In the genomic region with DNA sequence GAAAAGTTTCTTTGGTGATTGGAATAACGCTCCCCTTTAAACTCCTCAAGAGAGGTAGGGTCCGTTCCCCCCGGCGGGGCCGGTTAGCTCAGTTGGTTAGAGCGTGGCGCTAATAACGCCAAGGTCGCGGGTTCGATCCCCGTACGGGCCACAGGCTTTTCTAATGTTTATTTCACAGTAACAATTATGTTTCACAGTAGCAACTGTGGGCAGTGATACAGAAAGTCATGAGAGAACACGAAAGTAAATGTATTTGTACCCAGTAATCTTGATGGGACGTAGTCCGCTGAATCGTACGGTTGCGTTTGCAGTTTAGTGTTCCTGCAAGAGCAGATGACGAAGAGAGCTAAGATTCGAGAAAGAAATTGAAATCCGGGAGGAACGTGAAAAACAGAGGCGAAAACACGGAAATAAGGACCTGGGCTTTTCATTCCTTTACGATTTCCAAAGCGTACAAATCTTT, we compare ENCODE assay signal across 19 cellular contexts.
DNase-seq lines count a peak whose midpoint lies in the region; ATAC-seq, FAIRE-seq and TF ChIP-seq lines count a peak whose summit lies in the region.
"Had no signal": no experiment of that assay in that cellular context is flagged by ENCODE, and none has a peak within 500 bp of the region (broad histone marks: within the 10 kb centered on the region; RNA-seq: fewer than 3 reads in every experiment).

No MANE protein-coding gene starts in this region.

- H3K36me3 ChIP-seq in astrocyte (ENCODE audit: insufficient read depth, low read length) (no peaks in the 10 kb centered on the region), stomach (no peaks in the 10 kb centered on the region), PC-9 (ENCODE audit: low read depth) (no peaks in the 10 kb centered on the region)
- H3K36me3 ChIP-seq: BLaER1, transverse colon had no signal

- no peaks in the 10 kb centered on the region for H3K9me2 ChIP-seq in PC-9 (ENCODE audit: insufficient read depth)

- no peak overlapping the region for H3K4me2 ChIP-seq in astrocyte (ENCODE audit: low read length)
- H3K4me2 ChIP-seq in PC-9: no peak overlapping the region
- H3K4me2 ChIP-seq: BLaER1 had no signal

- H3K27me3 Mint-ChIP-seq in HFFc6 (ENCODE audit: insufficient read depth) (peaks cover 28% of the 10 kb centered on the region), astrocyte (ENCODE audit: low read depth, unreplicated experiment) (peaks cover 50% of the 10 kb centered on the region)
- peaks cover 43% of the 10 kb centered on the region for H3K27me3 Mint-ChIP-seq in stimulated activated naive CD8-positive, alpha-beta T cell treated with anti-CD3 and anti-CD28 coated beads, Interleukin-15, amount 100 ng/mL, for 72 hours

- no peak overlapping the region for H2AFZ ChIP-seq in astrocyte (ENCODE audit: low read depth, low read length)
- H2AFZ ChIP-seq in PC-9: no peak overlapping the region

- H3K79me2 ChIP-seq in astrocyte (ENCODE audit: insufficient read depth, low read length) (no peaks in the 10 kb centered on the region), PC-9 (ENCODE audit: low read depth) (no peaks in the 10 kb centered on the region)

- no peak for TF ChIP-seq CTCF in HFFc6 (IDR thresholded peaks at IDR 0.05)
- TF ChIP-seq CTCF in astrocyte (IDR thresholded peaks at IDR 0.05; ENCODE audit: insufficient read depth, low read depth, low read length): no peak
- TF ChIP-seq CTCF in fibroblast of the aortic adventitia (IDR thresholded peaks at IDR 0.05; ENCODE audit: insufficient read depth, low read length): no peak
- no peak for TF ChIP-seq CTCF in stomach (IDR thresholded peaks at IDR 0.05)
- no peak for TF ChIP-seq CTCF in PC-9 (conservative IDR thresholded peaks at IDR 0.05)

- no peak overlapping the region for H3K27ac Mint-ChIP-seq in HFFc6
- no peak overlapping the region for H3K27ac Mint-ChIP-seq in astrocyte (ENCODE audit: unreplicated experiment)
- H3K27ac Mint-ChIP-seq in stimulated activated naive CD8-positive, alpha-beta T cell treated with anti-CD3 and anti-CD28 coated beads, Interleukin-15, amount 100 ng/mL, for 72 hours: no peak overlapping the region
- H3K27ac Mint-ChIP-seq: activated T-helper 17 cell treated with anti-CD3 and anti-CD28 coated beads, Interleukin-2, amount 50 U/mL, for 72 hours; mesothelial cell of epicardium had no signal

- no peak overlapping the region for H3K9ac ChIP-seq in astrocyte (ENCODE audit: low read length)
- H3K9ac ChIP-seq: BLaER1 had no signal

- no peak overlapping the region for H3K27ac ChIP-seq in astrocyte (ENCODE audit: low read depth, low read length)
- H3K27ac ChIP-seq in stomach: no peak overlapping the region
- H3K27ac ChIP-seq in PC-9: no peak overlapping the region
- H3K27ac ChIP-seq: BLaER1, transverse colon had no signal

- H3K9me3 ChIP-seq in astrocyte (ENCODE audit: insufficient read depth, low read depth, low read length) (no peaks in the 10 kb centered on the region), stomach (peaks cover 0 to 11% (median 3%) of the 10 kb centered on the region in 4 donors), PC-9 (ENCODE audit: insufficient read depth, low read depth) (no peaks in the 10 kb centered on the region)
- H3K9me3 ChIP-seq: BLaER1, transverse colon had no signal

- FAIRE-seq in astrocyte (lab: Jason Lieb, UNC): no peak
- FAIRE-seq: kidney, RCC 7860 had no signal

- H3K9me3 Mint-ChIP-seq in HFFc6 (peaks cover 5% of the 10 kb centered on the region), astrocyte (ENCODE audit: unreplicated experiment) (peaks cover 5% of the 10 kb centered on the region)
- H3K9me3 Mint-ChIP-seq in stimulated activated naive CD8-positive, alpha-beta T cell treated with anti-CD3 and anti-CD28 coated beads, Interleukin-15, amount 100 ng/mL, for 72 hours: no peaks in the 10 kb centered on the region
- H3K9me3 Mint-ChIP-seq: activated T-helper 17 cell treated with anti-CD3 and anti-CD28 coated beads, Interleukin-2, amount 50 U/mL, for 72 hours had no signal

- no peak for TF ChIP-seq POLR2A in stomach (IDR thresholded peaks at IDR 0.05)

- BruUV-seq in PC-9 (replicated peaks; lab: Mats Ljungman, UMichigan): no TSS peak

- POLR2A ChIA-PET in PC-9 (lab: Charles Lee; ENCODE audit: unreplicated experiment): no interaction called here

- no peak for ATAC-seq in stimulated activated naive CD8-positive, alpha-beta T cell treated with anti-CD3 and anti-CD28 coated beads, Interleukin-15, amount 100 ng/mL, for 72 hours
- ATAC-seq: activated T-helper 17 cell treated with anti-CD3 and anti-CD28 coated beads, Interleukin-2, amount 50 U/mL, for 72 hours; sciatic nerve had no signal

- no peak overlapping the region for H3K4me3 ChIP-seq in astrocyte (ENCODE audit: insufficient read depth, low read depth, low read length)
- no peak overlapping the region for H3K4me3 ChIP-seq in fibroblast of the aortic adventitia (ENCODE audit: low read depth, low read length)
- H3K4me3 ChIP-seq in stomach: no peak overlapping the region
- H3K4me3 ChIP-seq in PC-9: no peak overlapping the region
- H3K4me3 ChIP-seq: BLaER1, transverse colon had no signal

- DNase-seq in HFFc6: peak; percentile 28
- no peak for DNase-seq in astrocyte (ENCODE audit: low read depth)
- peak; percentile 4 for DNase-seq in fibroblast of the aortic adventitia (ENCODE audit: low read depth)
- DNase-seq in retina: peak; percentile 12
- no peak for DNase-seq in stomach
- no peak for DNase-seq in stimulated activated naive CD8-positive, alpha-beta T cell treated with anti-CD3 and anti-CD28 coated beads, Interleukin-15, amount 100 ng/mL, for 72 hours
- no peak for DNase-seq in NCI-H2171 (lab: John Stamatoyannopoulos, UW)
- no peak for DNase-seq in PC-9
- DNase-seq: amniotic stem cell; cortex of kidney; kidney; NCI-H774; stimulated activated CD4-positive, alpha-beta T cell treated with anti-CD3 and anti-CD28 coated beads, Interleukin-4, amount 100 ng/mL, for 24 hours; transverse colon had no signal

- H3F3A ChIP-seq in PC-9 (ENCODE audit: insufficient read depth, low read depth): no peaks in the 10 kb centered on the region

- intact Hi-C loops in stomach (cut with DNase I; ENCODE audit: low total_unique reads): no loop called here
- intact Hi-C loops in PC-9 (cut with micrococcal nuclease; ENCODE audit: unreplicated experiment): no loop called here

- H3K4me3 Mint-ChIP-seq in HFFc6 (no peak overlapping the region), astrocyte (ENCODE audit: unreplicated experiment) (peak overlapping the region; percentile 23)
- no peak overlapping the region for H3K4me3 Mint-ChIP-seq in stimulated activated naive CD8-positive, alpha-beta T cell treated with anti-CD3 and anti-CD28 coated beads, Interleukin-15, amount 100 ng/mL, for 72 hours
- H3K4me3 Mint-ChIP-seq: activated T-helper 17 cell treated with anti-CD3 and anti-CD28 coated beads, Interleukin-2, amount 50 U/mL, for 72 hours; mesothelial cell of epicardium had no signal

- no peaks in the 10 kb centered on the region for H3K4me1 Mint-ChIP-seq in HFFc6 (ENCODE audit: low read depth)
- peaks cover 3% of the 10 kb centered on the region for H3K4me1 Mint-ChIP-seq in astrocyte (ENCODE audit: low read depth, unreplicated experiment)
- no peaks in the 10 kb centered on the region for H3K4me1 Mint-ChIP-seq in stimulated activated naive CD8-positive, alpha-beta T cell treated with anti-CD3 and anti-CD28 coated beads, Interleukin-15, amount 100 ng/mL, for 72 hours
- H3K4me1 Mint-ChIP-seq: activated T-helper 17 cell treated with anti-CD3 and anti-CD28 coated beads, Interleukin-2, amount 50 U/mL, for 72 hours; mesothelial cell of epicardium had no signal

- CTCF ChIA-PET in PC-9 (lab: Charles Lee): no interaction called here

- no peaks in the 10 kb centered on the region for H4K20me1 ChIP-seq in astrocyte (ENCODE audit: insufficient read depth, low read length)
- H4K20me1 ChIP-seq in PC-9 (ENCODE audit: insufficient read depth): no peaks in the 10 kb centered on the region
- H4K20me1 ChIP-seq: BLaER1 had no signal

- peaks cover 4% of the 10 kb centered on the region; the same call in 1 of the 2 replicates for H3K36me3 Mint-ChIP-seq in HFFc6 (ENCODE audit: low read depth)
- no peaks in the 10 kb centered on the region for H3K36me3 Mint-ChIP-seq in astrocyte (ENCODE audit: low read depth, unreplicated experiment)
- H3K36me3 Mint-ChIP-seq: mesothelial cell of epicardium had no signal

- WGBS in stomach, 5 donors: 13 to 14% (median 13%) methylated on average over 27 of the region's 27 CpGs

- no peak for TF ChIP-seq EP300 in stomach (IDR thresholded peaks at IDR 0.05)

- H3K4me1 ChIP-seq in astrocyte (ENCODE audit: insufficient read depth, low read length) (no peaks in the 10 kb centered on the region), stomach (peaks cover 0 to 8% (median 0%) of the 10 kb centered on the region in 4 donors), PC-9 (replicated peaks; ENCODE audit: insufficient read depth) (no peaks in the 10 kb centered on the region)
- H3K4me1 ChIP-seq: BLaER1, transverse colon had no signal

- H3K27me3 ChIP-seq in astrocyte (ENCODE audit: insufficient read depth, low read length) (peaks cover 6% of the 10 kb centered on the region), stomach (peaks cover 3 to 56% (median 10%) of the 10 kb centered on the region in 3 donors), PC-9 (ENCODE audit: insufficient read depth, low read depth) (peaks cover 6% of the 10 kb centered on the region; the same call in 1 of the 2 replicates)
- H3K27me3 ChIP-seq: BLaER1 had no signal

Comparison
In these comparisons a context has a peak if more than half of its experiments do, and no peak if none do; other contexts are left out.
1. DNase-seq: peak in HFFc6 (single experiment), fibroblast of the aortic adventitia (single experiment) and retina (single experiment); none in astrocyte (single experiment), stomach (single experiment), stimulated activated naive CD8-positive, alpha-beta T cell treated with anti-CD3 and anti-CD28 coated beads, Interleukin-15, amount 100 ng/mL, for 72 hours (0 of 2), NCI-H2171 (single experiment) and PC-9 (0 of 2).